16 cellular contexts compared by ENCODE assay signal in the genomic region with DNA sequence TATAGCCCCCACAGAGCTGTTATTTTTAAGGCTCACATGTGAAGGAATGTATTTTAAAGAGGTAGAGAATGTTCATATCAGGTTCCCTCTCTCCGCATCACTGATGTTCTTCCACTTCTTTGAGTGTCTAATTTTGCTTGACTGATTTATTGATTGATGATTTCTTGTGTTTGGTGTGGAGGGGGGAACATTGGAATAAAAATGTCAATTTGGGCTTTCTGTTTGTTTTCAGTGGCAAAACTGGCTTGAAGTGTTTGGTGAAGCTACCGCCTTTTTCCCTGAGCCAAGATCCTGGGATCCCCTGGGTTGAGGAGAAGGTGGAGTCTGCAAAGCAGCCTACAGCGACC. TPM values are rescaled to one million over a fixed set of nuclear protein-coding genes. Genes with fewer than 3 reads are reported as not detected.
"Had no signal": no experiment of that assay in that cellular context is flagged by ENCODE, and none has a peak within 500 bp of the region (broad histone marks: within the 10 kb centered on the region; RNA-seq: fewer than 3 reads in every experiment).

No MANE protein-coding gene starts in this region.

- H3K9me3 ChIP-seq: gastrocnemius medialis, heart right ventricle, left lung, neutrophil, psoas muscle had no signal

- H3K9me3 Mint-ChIP-seq: stimulated activated naive CD8-positive, alpha-beta T cell treated with anti-CD3 and anti-CD28 coated beads, Interleukin-15, Interleukin-2, amounts not matched to agents 100 ng/mL and 50 ng/mL, for 24 hours had no signal

- H3K27ac Mint-ChIP-seq: activated naive CD8-positive, alpha-beta T cell; stimulated activated naive CD8-positive, alpha-beta T cell treated with anti-CD3 and anti-CD28 coated beads, Interleukin-15, Interleukin-2, amounts not matched to agents 100 ng/mL and 50 ng/mL, for 24 hours had no signal

- DNase-seq: activated CD4-positive, alpha-beta T cell treated with anti-CD3 and anti-CD28 coated beads, Interleukin-2, amount 50 U/mL, for 1 hour; activated effector memory CD4-positive, alpha-beta T cell treated with Interleukin-2 at 50 U/mL for 16 hours; gastrocnemius medialis; heart right ventricle; islet precursor cell; left lung; psoas muscle; stimulated activated CD4-positive, alpha-beta T cell treated with anti-CD3 and anti-CD28 coated beads, Interleukin-2, amount 100 ng/mL, for 48 hours; T-helper 2 cell had no signal

- FAIRE-seq: urothelium cell line had no signal

- H3K27me3 ChIP-seq: gastrocnemius medialis, heart right ventricle, left lung, neutrophil had no signal

- H3K36me3 ChIP-seq: gastrocnemius medialis, heart right ventricle, left lung, neutrophil had no signal

- H3K4me3 ChIP-seq: gastrocnemius medialis, heart right ventricle, left lung, psoas muscle had no signal

- H3K27ac ChIP-seq: gastrocnemius medialis, heart right ventricle, left lung, neutrophil, psoas muscle had no signal

- ATAC-seq: gastrocnemius medialis, heart right ventricle, psoas muscle had no signal

- H3K36me3 Mint-ChIP-seq: activated naive CD8-positive, alpha-beta T cell had no signal

- H3K4me3 Mint-ChIP-seq: activated naive CD8-positive, alpha-beta T cell; stimulated activated naive CD8-positive, alpha-beta T cell treated with anti-CD3 and anti-CD28 coated beads, Interleukin-15, Interleukin-2, amounts not matched to agents 100 ng/mL and 50 ng/mL, for 24 hours had no signal

RNA-seq across cellular contexts. Expression of a gene that starts 2.7 kb away (rescaled TPM):
- total RNA-seq: fibroblast of lung, gastrocnemius medialis, heart right ventricle, mesenteric fat pad, psoas muscle, temporal lobe had no signal
- polyA plus RNA-seq: fibroblast of lung, heart right ventricle, psoas muscle had no signal
